Comparison of ENCODE assay signal across 1 cellular context in the genomic region with DNA sequence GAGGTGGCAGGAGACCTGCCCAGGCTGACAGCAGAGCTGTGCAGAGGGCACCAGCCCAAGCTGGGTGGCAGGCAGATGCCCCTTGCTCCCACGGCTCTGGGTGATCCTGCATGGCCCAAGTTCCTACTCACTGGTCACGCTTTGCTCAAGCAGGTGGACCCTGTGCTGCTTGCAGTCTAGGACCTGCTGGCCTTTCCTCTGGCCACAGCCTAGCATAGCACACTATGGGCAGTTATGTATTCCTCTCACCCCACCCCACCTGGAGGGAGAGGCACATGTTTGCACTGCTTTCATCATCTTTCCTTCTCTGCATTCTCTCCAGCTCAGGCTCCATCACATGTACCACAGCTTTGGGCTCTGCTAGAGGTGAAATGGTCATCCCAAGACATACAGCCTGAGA.
TF ChIP-seq lines count a peak whose summit lies in the region.

No MANE protein-coding gene starts in this region.

TF ChIP-seq in K562, 482 proteins besides CTCF, POLR2A, EP300 and RAD21:
- TF ChIP-seq ESRRB (CRISPR knock-in tag; IDR thresholded peaks at IDR 0.05; ENCODE audit: borderline replicate concordance) (no peak), CEBPG (CRISPR knock-in tag; IDR thresholded peaks at IDR 0.05) (0 out of 2 replicates have a peak, but pooled peaks have one; percentile 10), CEBPG (tag; conservative IDR thresholded peaks at IDR 0.05 in 1 of 2, IDR thresholded peaks at IDR 0.05 in 1 of 2) (no peak)
TF ChIP-seq in K562: peak in this region for 1.
